14 cellular contexts compared by ENCODE assay signal in the genomic region with DNA sequence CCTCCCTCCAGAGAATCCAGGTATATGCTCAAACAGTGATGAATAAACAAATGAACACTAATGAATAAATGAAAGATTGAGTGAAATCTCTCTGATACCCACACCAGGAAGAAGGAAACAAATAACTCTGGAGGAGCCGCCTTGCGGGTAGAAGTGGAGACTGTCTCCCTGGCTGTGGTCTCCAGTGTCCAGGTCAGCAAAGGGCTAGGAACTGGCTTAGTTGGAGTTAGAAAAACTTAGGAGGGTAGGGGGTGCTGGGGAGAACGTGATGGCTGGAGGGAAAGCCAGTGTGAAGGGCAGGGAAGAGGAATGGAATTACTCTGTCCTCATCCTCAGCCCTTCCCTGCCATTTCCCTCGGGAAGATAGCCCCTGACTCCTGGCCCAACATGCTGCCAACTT. TPM values are rescaled to one million over a fixed set of nuclear protein-coding genes. Genes with fewer than 3 reads are reported as not detected.
DNase-seq lines count a peak whose midpoint lies in the region; ATAC-seq, FAIRE-seq and TF ChIP-seq lines count a peak whose summit lies in the region.
"Had no signal": no experiment of that assay in that cellular context is flagged by ENCODE, and none has a peak within 500 bp of the region (broad histone marks: within the 10 kb centered on the region; RNA-seq: fewer than 3 reads in every experiment).

No MANE protein-coding gene starts in this region.

- CTCF ChIA-PET in AG04450 (lab: Charles Lee), result no interaction called here
- CTCF ChIA-PET in activated CD4-positive, alpha-beta memory T cell treated with anti-CD3 and anti-CD28 coated beads, Interleukin-2, amount 10 ng/mL, durations not matched to agents 7 days and 5 days (lab: Charles Lee), result no interaction called here

- H3K27ac Mint-ChIP-seq in astrocyte (ENCODE audit: unreplicated experiment), result no peak overlapping the region
- no peak overlapping the region for H3K27ac Mint-ChIP-seq in activated CD4-positive, alpha-beta memory T cell treated with anti-CD3 and anti-CD28 coated beads, Interleukin-2, amount 10 ng/mL, durations not matched to agents 7 days and 5 days

- H3K4me1 ChIP-seq in astrocyte (ENCODE audit: insufficient read depth, low read length), result no peaks in the 10 kb centered on the region
- H3K4me1 ChIP-seq in prostate gland (replicated peaks), result no peaks in the 10 kb centered on the region
- H3K4me1 ChIP-seq: BLaER1 had no signal

- H3K9me3 ChIP-seq in AG04450 (ENCODE audit: control insufficient read depth, insufficient read depth, low read length) (no peaks in the 10 kb centered on the region; the same call in 1 of the 2 replicates), astrocyte (ENCODE audit: insufficient read depth, low read depth, low read length) (no peaks in the 10 kb centered on the region), prostate gland (no peaks in the 10 kb centered on the region)
- H3K9me3 ChIP-seq: BLaER1 had no signal

- peak overlapping the region; percentile 81 for H3K4me2 ChIP-seq in astrocyte (ENCODE audit: low read length)
- H3K4me2 ChIP-seq: BLaER1 had no signal

- TF ChIP-seq CTCF in AG04450 (IDR thresholded peaks at IDR 0.05; ENCODE audit: low read depth, low read length), result no peak
- no peak for TF ChIP-seq CTCF in astrocyte (IDR thresholded peaks at IDR 0.05; ENCODE audit: insufficient read depth, low read depth, low read length)
- TF ChIP-seq CTCF in fibroblast of villous mesenchyme (IDR thresholded peaks at IDR 0.05; ENCODE audit: insufficient read depth, low read depth, low read length), result no peak
- TF ChIP-seq CTCF in prostate gland (IDR thresholded peaks at IDR 0.05), result peak in 1 of 4 experiments; percentile 16

- TF ChIP-seq POLR2A in prostate gland (IDR thresholded peaks at IDR 0.05), result no peak

- H3K9me3 Mint-ChIP-seq in astrocyte (ENCODE audit: unreplicated experiment), result peaks cover 3% of the 10 kb centered on the region
- no peaks in the 10 kb centered on the region for H3K9me3 Mint-ChIP-seq in activated CD4-positive, alpha-beta memory T cell treated with anti-CD3 and anti-CD28 coated beads, Interleukin-2, amount 10 ng/mL, durations not matched to agents 7 days and 5 days

- FAIRE-seq in astrocyte (lab: Jason Lieb, UNC), result no peak

- H3K79me2 ChIP-seq in astrocyte (ENCODE audit: insufficient read depth, low read length), result no peaks in the 10 kb centered on the region

- no peak for ATAC-seq in GM21423 (IDR thresholded peaks at IDR 0.05; ENCODE audit: unreplicated experiment)
- ATAC-seq in stimulated activated naive CD8-positive, alpha-beta T cell treated with anti-CD3 and anti-CD28 coated beads, Interleukin-15, Interleukin-2, amounts not matched to agents 100 U/mL and 50 U/mL, for 24 hours, result no peak

- H3K4me3 ChIP-seq in AG04450 (ENCODE audit: low read depth, low read length), result peak overlapping the region; percentile 49
- peak overlapping the region; percentile 46 for H3K4me3 ChIP-seq in astrocyte (ENCODE audit: insufficient read depth, low read depth, low read length)
- peak overlapping the region; percentile 50 for H3K4me3 ChIP-seq in fibroblast of villous mesenchyme (ENCODE audit: low read depth, low read length)
- H3K4me3 ChIP-seq in prostate gland, result peak overlapping the region; percentile 27 to 29
- H3K4me3 ChIP-seq: BLaER1 had no signal

- peaks cover 2% of the 10 kb centered on the region for H3K36me3 Mint-ChIP-seq in astrocyte (ENCODE audit: low read depth, unreplicated experiment)
- H3K36me3 Mint-ChIP-seq in activated CD4-positive, alpha-beta memory T cell treated with anti-CD3 and anti-CD28 coated beads, Interleukin-2, amount 10 ng/mL, durations not matched to agents 7 days and 5 days (ENCODE audit: low read depth), result no peaks in the 10 kb centered on the region

- peaks cover 11% of the 10 kb centered on the region for H3K27me3 Mint-ChIP-seq in astrocyte (ENCODE audit: low read depth, unreplicated experiment)
- peaks cover 4% of the 10 kb centered on the region for H3K27me3 Mint-ChIP-seq in activated CD4-positive, alpha-beta memory T cell treated with anti-CD3 and anti-CD28 coated beads, Interleukin-2, amount 10 ng/mL, durations not matched to agents 7 days and 5 days

- H4K20me1 ChIP-seq in astrocyte (ENCODE audit: insufficient read depth, low read length), result no peaks in the 10 kb centered on the region
- H4K20me1 ChIP-seq: BLaER1 had no signal

- H3K27me3 ChIP-seq in AG04450 (ENCODE audit: control insufficient read depth, insufficient read depth, low read length) (peaks cover 2% of the 10 kb centered on the region), astrocyte (ENCODE audit: insufficient read depth, low read length) (no peaks in the 10 kb centered on the region), prostate gland (replicated peaks; ENCODE audit: insufficient read depth) (no peaks in the 10 kb centered on the region)
- H3K27me3 ChIP-seq: BLaER1 had no signal

- H3K9ac ChIP-seq in astrocyte (ENCODE audit: low read length), result peak overlapping the region; percentile 29
- H3K9ac ChIP-seq: BLaER1 had no signal

- H3K27ac ChIP-seq in AG04450 (ENCODE audit: low read depth, low read length) (no peak overlapping the region), astrocyte (ENCODE audit: low read depth, low read length) (no peak overlapping the region), prostate gland (peak overlapping the region in 1 of 2 donors; percentile 4)
- H3K27ac ChIP-seq: BLaER1 had no signal

- H3K36me3 ChIP-seq in astrocyte (ENCODE audit: insufficient read depth, low read length), result no peaks in the 10 kb centered on the region
- H3K36me3 ChIP-seq in prostate gland, result no peaks in the 10 kb centered on the region
- H3K36me3 ChIP-seq: BLaER1 had no signal

- WGBS in prostate gland, result 33% methylated on average over 4 of the region's 4 CpGs

- no peak overlapping the region for H3K4me3 Mint-ChIP-seq in astrocyte (ENCODE audit: unreplicated experiment)
- no peak overlapping the region for H3K4me3 Mint-ChIP-seq in activated CD4-positive, alpha-beta memory T cell treated with anti-CD3 and anti-CD28 coated beads, Interleukin-2, amount 10 ng/mL, durations not matched to agents 7 days and 5 days

- POLR2A ChIA-PET in AG04450 (lab: Yijun Ruan, JAX), result no interaction called here
- POLR2A ChIA-PET in activated CD4-positive, alpha-beta memory T cell treated with anti-CD3 and anti-CD28 coated beads, Interleukin-2, amount 10 ng/mL, durations not matched to agents 7 days and 5 days (lab: Charles Lee), result no interaction called here

- no peaks in the 10 kb centered on the region for H3K4me1 Mint-ChIP-seq in astrocyte (ENCODE audit: low read depth, unreplicated experiment)
- H3K4me1 Mint-ChIP-seq in activated CD4-positive, alpha-beta memory T cell treated with anti-CD3 and anti-CD28 coated beads, Interleukin-2, amount 10 ng/mL, durations not matched to agents 7 days and 5 days, result peaks cover 6% of the 10 kb centered on the region

- intact Hi-C loops in prostate gland (cut with DNase I), result no loop called here

- H2AFZ ChIP-seq in astrocyte (ENCODE audit: low read depth, low read length), result peak overlapping the region; percentile 89

- DNase-seq in AG04450 (ENCODE audit: low read depth, low spot score) (no peak), astrocyte (ENCODE audit: low read depth) (no peak), fibroblast of villous mesenchyme (ENCODE audit: low read depth) (no peak), prostate gland (ENCODE audit: low spot score) (no peak), COR-L47 (lab: John Stamatoyannopoulos, UW) (no peak)
- DNase-seq in activated CD4-positive, alpha-beta memory T cell treated with anti-CD3 and anti-CD28 coated beads, Interleukin-2, amount 10 ng/mL, durations not matched to agents 7 days and 5 days, result no peak
- no peak for DNase-seq in stimulated activated naive CD8-positive, alpha-beta T cell treated with anti-CD3 and anti-CD28 coated beads, Interleukin-15, Interleukin-2, amounts not matched to agents 100 U/mL and 50 U/mL, for 24 hours
- DNase-seq: activated T-cell treated with anti-CD3 and anti-CD28 coated beads, Interleukin-2, amount 50 U/mL, for 48 hours; glutamatergic neuron; KBM-7; NCI-H2171 had no signal

RNA-seq across cellular contexts. Expression of gene RHBDL2, which starts 0.5 kb away (rescaled TPM):
- polyA plus RNA-seq in AG04450 (2011; rRNA removed), result 0.32 and 0.33 TPM in 2 replicates
- 0.13 TPM in 1 of 2 replicates, not detected in the other for polyA minus RNA-seq in AG04450 (2011; rRNA and poly(A)+ RNA removed)
- not detected in 2 replicates for total RNA-seq in astrocyte
- 0.97 and 1.7 TPM in 2 replicates for total RNA-seq in fibroblast of villous mesenchyme
- 1 to 10 TPM; 3.5 to 7.7 TPM for total RNA-seq in prostate gland
- not detected for total RNA-seq in activated CD4-positive, alpha-beta memory T cell treated with anti-CD3 and anti-CD28 coated beads, Interleukin-2, amount 10 ng/mL, durations not matched to agents 7 days and 5 days
- total RNA-seq: RPMI7951 had no signal

RNA-seq across cellular contexts. Expression of gene AKIRIN1, which starts 50.0 kb away (rescaled TPM):
- polyA plus RNA-seq in AG04450 (2011; rRNA removed), result 62.5 and 74.3 TPM in 2 replicates
- 24.5 and 45.5 TPM in 2 replicates for polyA minus RNA-seq in AG04450 (2011; rRNA and poly(A)+ RNA removed)
- 152 and 156 TPM in 2 replicates for total RNA-seq in astrocyte
- total RNA-seq in fibroblast of villous mesenchyme, result 44.1 and 69.5 TPM in 2 replicates
- total RNA-seq in prostate gland, result 100 to 1,000 TPM in 1 of 2 donors, 10 to 100 TPM in 1; 55.7 to 108 TPM
- 10 to 100 TPM; 68.8 to 72.5 TPM for total RNA-seq in activated CD4-positive, alpha-beta memory T cell treated with anti-CD3 and anti-CD28 coated beads, Interleukin-2, amount 10 ng/mL, durations not matched to agents 7 days and 5 days

RNA-seq across cellular contexts. Expression of gene GJA9, which starts 59.7 kb away (rescaled TPM):
- polyA plus RNA-seq in AG04450 (2011; rRNA removed), result not detected in 2 replicates
- not detected in 2 replicates for polyA minus RNA-seq in AG04450 (2011; rRNA and poly(A)+ RNA removed)
- total RNA-seq in astrocyte (not detected in 2 replicates), fibroblast of villous mesenchyme (not detected in 2 replicates), prostate gland (under 1 TPM; 0.09 to 0.28 TPM)
- total RNA-seq in activated CD4-positive, alpha-beta memory T cell treated with anti-CD3 and anti-CD28 coated beads, Interleukin-2, amount 10 ng/mL, durations not matched to agents 7 days and 5 days, result not detected
- total RNA-seq: RPMI7951 had no signal
